ENCODE assay signal across 27 cellular contexts in genomic region chr4:37487668-37488067, GRCh38.
"Had no signal": no experiment of that assay in that cellular context is flagged by ENCODE, and none has a peak within 500 bp of the region (broad histone marks: within the 10 kb centered on the region; RNA-seq: fewer than 3 reads in every experiment).

No MANE protein-coding gene starts in this region.

- H3K4me3 Mint-ChIP-seq: dendritic cell treated with granulocyte-macrophage colony-stimulating factor and Interleukin-4, amounts not matched to agents 40 ng/mL and 50 ng/mL, for 4 days; effector memory CD8-positive, alpha-beta T cell; endodermal cell had no signal

- H3K27ac Mint-ChIP-seq: dendritic cell treated with granulocyte-macrophage colony-stimulating factor and Interleukin-4, amounts not matched to agents 40 ng/mL and 50 ng/mL, for 4 days; effector memory CD8-positive, alpha-beta T cell; endodermal cell had no signal

- H3K27me3 ChIP-seq: colonic mucosa, dorsolateral prefrontal cortex, esophagus muscularis mucosa, esophagus squamous epithelium, gastrocnemius medialis, gastroesophageal sphincter, heart left ventricle, heart right ventricle had no signal

- H3K27ac ChIP-seq: colonic mucosa, coronary artery, dorsolateral prefrontal cortex, epithelial cell of prostate, esophagus muscularis mucosa, esophagus squamous epithelium, foreskin keratinocyte, gastrocnemius medialis, gastroesophageal sphincter, heart left ventricle, heart right ventricle had no signal

- FAIRE-seq: endometrium, endothelial cell of umbilical vein, frontal cortex had no signal

- DNase-seq: colonic mucosa; cortex of kidney; dermis blood vessel endothelial cell; dorsolateral prefrontal cortex; effector CD4-positive, alpha-beta T cell; effector CD8-positive, alpha-beta T cell; effector memory CD4-positive, alpha-beta T cell; effector memory CD8-positive, alpha-beta T cell; endodermal cell; erythroblast; esophagus squamous epithelium; foreskin fibroblast; foreskin keratinocyte; foreskin melanocyte; gastrocnemius medialis; glutamatergic neuron; head of caudate nucleus; heart left ventricle; heart right ventricle had no signal

- H3K9me3 ChIP-seq: colonic mucosa, esophagus muscularis mucosa, esophagus squamous epithelium, gastrocnemius medialis, gastroesophageal sphincter, heart left ventricle, heart right ventricle had no signal

- H3K4me1 ChIP-seq: colonic mucosa, esophagus muscularis mucosa, esophagus squamous epithelium, foreskin keratinocyte, gastrocnemius medialis, gastroesophageal sphincter, heart left ventricle, heart right ventricle had no signal

- H3K9me3 Mint-ChIP-seq: effector memory CD8-positive, alpha-beta T cell; endodermal cell had no signal

- H3K36me3 ChIP-seq: colonic mucosa, esophagus muscularis mucosa, esophagus squamous epithelium, gastrocnemius medialis, gastroesophageal sphincter, heart left ventricle, heart right ventricle had no signal

- H3K4me3 ChIP-seq: colonic mucosa, coronary artery, dorsolateral prefrontal cortex, esophagus muscularis mucosa, esophagus squamous epithelium, gastrocnemius medialis, gastroesophageal sphincter, heart left ventricle, heart right ventricle had no signal

- ATAC-seq: effector memory CD8-positive, alpha-beta T cell; foreskin keratinocyte; gastrocnemius medialis; gastroesophageal sphincter; heart left ventricle; heart right ventricle had no signal
